ENCODE assay signal across 8 cellular contexts in the genomic region with DNA sequence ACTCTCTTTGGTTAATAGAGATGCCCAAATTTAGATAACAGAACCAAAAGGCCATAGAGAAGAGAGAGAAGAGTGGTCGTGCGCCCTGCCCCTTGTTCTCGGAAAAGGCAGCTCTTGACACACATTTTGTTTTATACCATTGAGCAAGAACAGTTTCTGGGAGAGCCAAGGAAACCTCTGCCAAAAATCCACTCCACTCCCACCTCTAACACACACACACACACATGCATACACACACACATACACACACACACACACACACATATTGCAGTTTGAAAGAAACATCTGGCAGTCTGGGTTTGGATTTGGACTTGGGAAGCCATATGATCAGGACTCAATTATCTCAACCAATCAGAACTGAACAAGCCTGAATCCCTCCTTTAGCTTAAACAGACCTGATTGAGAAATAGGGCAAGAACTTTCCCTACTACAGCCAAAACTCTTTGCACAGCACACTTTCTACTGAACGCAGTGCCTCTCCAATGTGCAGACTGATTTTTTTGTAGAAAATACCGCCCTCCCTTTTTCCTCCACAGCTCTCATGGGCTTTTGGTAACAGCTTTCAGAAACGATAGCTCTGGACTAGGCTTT.
"Had no signal": no experiment of that assay in that cellular context is flagged by ENCODE, and none has a peak within 500 bp of the region (broad histone marks: within the 10 kb centered on the region; RNA-seq: fewer than 3 reads in every experiment).

No MANE protein-coding gene starts in this region.

- DNase-seq: H7, HFFc6, IMR-90 had no signal

- H3K4me1 Mint-ChIP-seq: GM23338 had no signal

- H3K27ac ChIP-seq: HL-60 had no signal

- FAIRE-seq: K562 had no signal

- H3K4me2 ChIP-seq: GM23338 had no signal

- H3K9me3 Mint-ChIP-seq: GM23338 had no signal

- H3K4me3 ChIP-seq: GM23338, HAP-1, K562 had no signal

- H3K36me3 ChIP-seq: HAP-1 had no signal

- ATAC-seq: GM23338, HCT116, K562 had no signal

- H3K27ac Mint-ChIP-seq: GM23338, HFFc6 had no signal

- H3K9me3 ChIP-seq: HAP-1 had no signal

- H3K4me3 Mint-ChIP-seq: GM23338, HFFc6 had no signal

- H2AFZ ChIP-seq: GM23338 had no signal

- H3K4me1 ChIP-seq: HAP-1 had no signal
